In genomic region chr1:26861889-26862371, GRCh38 we compare ENCODE assay signal across 11 cellular contexts. TPM values are rescaled to one million over a fixed set of nuclear protein-coding genes. Genes with fewer than 3 reads are reported as not detected.
DNase-seq lines count a peak whose midpoint lies in the region; TF ChIP-seq lines count a peak whose summit lies in the region.
"Had no signal": no experiment of that assay in that cellular context is flagged by ENCODE, and none has a peak within 500 bp of the region (broad histone marks: within the 10 kb centered on the region; RNA-seq: fewer than 3 reads in every experiment).

No MANE protein-coding gene starts in this region.

- H3K9me3 ChIP-seq in duodenal mucosa (ENCODE audit: control insufficient read depth in 1 of 2, low read length in 2 of 2) (no peaks in the 10 kb centered on the region), osteoblast (ENCODE audit: low read depth, low read length) (no peaks in the 10 kb centered on the region), ascending aorta (no peaks in the 10 kb centered on the region)

- H3K4me2 ChIP-seq in osteoblast (ENCODE audit: insufficient read depth, low read length), result no peak overlapping the region

- H3K27ac ChIP-seq in duodenal mucosa (ENCODE audit: low read depth, low read length), result no peak overlapping the region
- no peak overlapping the region for H3K27ac ChIP-seq in osteoblast (ENCODE audit: low read depth, low read length)
- H3K27ac ChIP-seq in ascending aorta, result no peak overlapping the region

- intact Hi-C loops in ascending aorta (cut with DNase I), result no loop called here

- TF ChIP-seq CTCF in osteoblast (IDR thresholded peaks at IDR 0.05; ENCODE audit: extremely low read depth, low read depth, low read length) (no peak), ascending aorta (IDR thresholded peaks at IDR 0.05) (no peak), GM10266 (IDR thresholded peaks at IDR 0.05; ENCODE audit: control insufficient read depth, insufficient read depth, low read depth, missing control alignments) (no peak)

- H3K4me3 ChIP-seq in duodenal mucosa (ENCODE audit: low read depth in 1 of 2, low read length in 2 of 2), result no peak overlapping the region
- no peak overlapping the region for H3K4me3 ChIP-seq in osteoblast (ENCODE audit: insufficient read depth, low read length)
- H3K4me3 ChIP-seq in H7 (ENCODE audit: insufficient read depth, low read depth, low read length), result no peak overlapping the region
- no peak overlapping the region for H3K4me3 ChIP-seq in ascending aorta

- H3K36me3 ChIP-seq in duodenal mucosa (ENCODE audit: control insufficient read depth in 1 of 2, insufficient read depth in 2 of 2, low read length in 2 of 2), result peaks cover 0 to 6% of the 10 kb centered on the region in 2 donors
- peaks cover 5% of the 10 kb centered on the region for H3K36me3 ChIP-seq in osteoblast (ENCODE audit: insufficient read depth, low read length)
- H3K36me3 ChIP-seq in H7 (replicated peaks; ENCODE audit: control insufficient read depth, insufficient read depth, low read length), result no peaks in the 10 kb centered on the region
- H3K36me3 ChIP-seq in ascending aorta, result peaks cover 0 to 13% of the 10 kb centered on the region in 2 donors

- H3K9ac ChIP-seq in duodenal mucosa (ENCODE audit: low read depth in 1 of 2, low read length in 2 of 2), result peak overlapping the region; percentile 26 to 74

- peak; percentile 31 for DNase-seq in DMS153 (lab: John Stamatoyannopoulos, UW)
- peak; percentile 40 for DNase-seq in NCI-H345 (lab: John Stamatoyannopoulos, UW)
- peak; percentile 92 for DNase-seq in osteoblast (ENCODE audit: insufficient read length, low spot score, missing footprints)
- DNase-seq in H7, result no peak
- no peak for DNase-seq in ascending aorta (ENCODE audit: low spot score in 2 of 2)
- no peak for DNase-seq in ureter (ENCODE audit: low spot score)
- no peak for DNase-seq in GM10266 (ENCODE audit: extremely low spot score)
- DNase-seq: amniotic stem cell, RPMI8226 had no signal

- H3K27me3 ChIP-seq in duodenal mucosa (ENCODE audit: control insufficient read depth in 1 of 2, insufficient read depth in 2 of 2, low read length in 2 of 2) (no peaks in the 10 kb centered on the region), osteoblast (ENCODE audit: insufficient read depth, low read length) (no peaks in the 10 kb centered on the region), H7 (ENCODE audit: control insufficient read depth, insufficient read depth, low read length) (peaks cover 9% of the 10 kb centered on the region), ascending aorta (no peaks in the 10 kb centered on the region)

- H2AFZ ChIP-seq in osteoblast (ENCODE audit: low read length), result no peak overlapping the region

- H4K20me1 ChIP-seq in osteoblast (ENCODE audit: insufficient read depth, low read length), result no peaks in the 10 kb centered on the region

- no peaks in the 10 kb centered on the region for H3K79me2 ChIP-seq in osteoblast (ENCODE audit: insufficient read depth, low read length)

- H3K4me1 ChIP-seq in duodenal mucosa (ENCODE audit: control insufficient read depth in 1 of 2, insufficient read depth in 2 of 2, low read length in 2 of 2), result peaks cover 16% of the 10 kb centered on the region in 2 donors
- H3K4me1 ChIP-seq in osteoblast (ENCODE audit: insufficient read depth, low read length), result peaks cover 23% of the 10 kb centered on the region
- peaks cover 0 to 13% of the 10 kb centered on the region in 2 donors for H3K4me1 ChIP-seq in ascending aorta

RNA-seq across cellular contexts. Expression of gene SFN, which starts 1.0 kb away (rescaled TPM):
- total RNA-seq in osteoblast (under 0.01 and 0.29 TPM in 2 replicates), ascending aorta (17.8 TPM), ureter (93.7 TPM)
- total RNA-seq in H7 (2014; rRNA removed; shearing (Covaris generic)), result 7.5 and 11.3 TPM in 2 replicates

RNA-seq across cellular contexts. Expression of gene GPN2, which starts 28.2 kb away (rescaled TPM):
- 8.0 and 8.3 TPM in 2 replicates for total RNA-seq in osteoblast
- 40.3 and 61.9 TPM in 2 replicates for total RNA-seq in H7 (2014; rRNA removed; shearing (Covaris generic))
- total RNA-seq in ascending aorta, result 7.5 TPM
- 47.3 TPM for total RNA-seq in ureter

RNA-seq across cellular contexts. Expression of gene ZDHHC18, which starts 35.4 kb away (rescaled TPM):
- 6.2 and 7.6 TPM in 2 replicates for total RNA-seq in osteoblast
- 45.5 and 50.0 TPM in 2 replicates for total RNA-seq in H7 (2014; rRNA removed; shearing (Covaris generic))
- 36.0 TPM for total RNA-seq in ascending aorta
- 21.0 TPM for total RNA-seq in ureter

RNA-seq across cellular contexts. Expression of gene GPATCH3, which starts 38.3 kb away (rescaled TPM):
- total RNA-seq in osteoblast, result 10.3 and 10.9 TPM in 2 replicates
- 16.1 and 23.7 TPM in 2 replicates for total RNA-seq in H7 (2014; rRNA removed; shearing (Covaris generic))
- total RNA-seq in ascending aorta, result 2.0 TPM
- total RNA-seq in ureter, result 9.0 TPM

RNA-seq across cellular contexts. Expression of gene NR0B2, which starts 51.8 kb away (rescaled TPM):
- total RNA-seq in osteoblast (not detected in 2 replicates), ascending aorta (not detected), ureter (not detected)
- not detected in 2 replicates for total RNA-seq in H7 (2014; rRNA removed; shearing (Covaris generic))
- total RNA-seq: epithelial cell of proximal tubule had no signal

Comparison
In these comparisons a context has a peak if more than half of its experiments do, and no peak if none do; other contexts are left out.
1. DNase-seq: peak in DMS153 (single experiment), NCI-H345 (single experiment) and osteoblast (single experiment); none in H7 (single experiment), ascending aorta (0 of 2), ureter (single experiment) and GM10266 (single experiment).